ENCODE assay signal across 24 cellular contexts in genomic region chr10:58842860-58843376, GRCh38.
"Had no signal": no experiment of that assay in that cellular context is flagged by ENCODE, and none has a peak within 500 bp of the region (broad histone marks: within the 10 kb centered on the region; RNA-seq: fewer than 3 reads in every experiment).

No MANE protein-coding gene starts in this region.

- DNase-seq: KBM-7, MG63, NCI-H1092, NCI-H1105 treated with DMSO at 0.1 percent for 48 hours, NCI-H1417 treated with DMSO at 0.1 percent for 48 hours, NCI-H146, NCI-H1694 treated with DMSO at 0.1 percent for 48 hours, NCI-H1930, NCI-H2081, NCI-H2107, NCI-H226, NCI-H446, NCI-H510A, NCI-H524 treated with DMSO at 0.1 percent for 48 hours, NCI-H69, NCI-H774, Right ventricle myocardium superior, RPMI8226, SIG-M5 had no signal

- H3K9me3 ChIP-seq: MG63, SJSA1 had no signal

- H3K4me1 ChIP-seq: SJSA1 had no signal

- H3K36me3 ChIP-seq: MG63, SJSA1 had no signal

- H3K27ac ChIP-seq: HL-60, SJSA1, SK-N-MC had no signal

- H3K27me3 ChIP-seq: MG63, SJSA1 had no signal

- FAIRE-seq: HTR-8/SVneo, RCC 7860 had no signal

- H3K4me3 ChIP-seq: MG63, SJSA1, SK-N-MC had no signal
